Comparison of ENCODE assay signal across 33 cellular contexts in the genomic region with DNA sequence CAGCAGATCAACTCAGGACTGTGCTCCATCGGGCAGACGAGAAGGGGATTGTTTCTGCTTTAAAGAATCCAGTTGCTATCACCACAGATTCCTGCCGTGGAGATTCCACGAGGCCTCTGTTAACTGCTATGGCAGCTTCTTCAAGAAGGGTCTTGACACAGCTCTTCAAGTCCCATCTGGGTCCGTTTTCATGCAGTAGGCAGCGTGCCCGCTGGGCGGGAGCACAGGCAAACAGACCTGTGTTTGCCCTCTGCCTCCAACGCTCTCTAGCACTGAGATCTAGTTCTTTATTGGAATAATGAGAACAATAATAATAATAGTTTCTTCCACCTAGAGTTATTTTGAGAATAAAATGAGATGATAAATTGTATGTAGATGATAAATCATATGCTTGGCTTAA.
"Had no signal": no experiment of that assay in that cellular context is flagged by ENCODE, and none has a peak within 500 bp of the region (broad histone marks: within the 10 kb centered on the region; RNA-seq: fewer than 3 reads in every experiment).

No MANE protein-coding gene starts in this region.

- H3K9me3 ChIP-seq: adrenal gland, body of pancreas, breast epithelium had no signal

- H3K4me1 ChIP-seq: adrenal gland, body of pancreas, breast epithelium had no signal

- H3K4me3 ChIP-seq: adrenal gland, body of pancreas, breast epithelium had no signal

- H3K36me3 ChIP-seq: adrenal gland, brain microvascular endothelial cell, breast epithelium, WERI-Rb-1 had no signal

- H3K27ac ChIP-seq: adrenal gland, body of pancreas, brain microvascular endothelial cell, breast epithelium, WERI-Rb-1 had no signal

- H3K27me3 ChIP-seq: adrenal gland, body of pancreas, brain microvascular endothelial cell had no signal

- DNase-seq: activated CD4-positive, alpha-beta memory T cell treated with anti-CD3 and anti-CD28 coated beads, Interleukin-2, amount 10 ng/mL, durations not matched to agents 7 days and 5 days; activated CD4-positive, alpha-beta T cell treated with anti-CD3 and anti-CD28 coated beads for 1 hour; activated CD4-positive, alpha-beta T cell treated with anti-CD3 and anti-CD28 coated beads for 36 hours; activated CD4-positive, alpha-beta T cell treated with anti-CD3 and anti-CD28 coated beads for 48 hours; activated CD4-positive, alpha-beta T cell treated with anti-CD3 and anti-CD28 coated beads, Interleukin-2, amount 10 ng/mL, durations not matched to agents 7 days and 5 days; activated CD4-positive, alpha-beta T cell treated with anti-CD3 and anti-CD28 coated beads, Interleukin-2, amount 50 U/mL, for 48 hours; activated CD4-positive, CD25-positive, alpha-beta regulatory T cell; activated CD8-positive, alpha-beta memory T cell treated with anti-CD3 and anti-CD28 coated beads for 24 hours; activated CD8-positive, alpha-beta memory T cell treated with anti-CD3 and anti-CD28 coated beads, Interleukin-2, amount 10 ng/mL, durations not matched to agents 7 days and 5 days; activated CD8-positive, alpha-beta memory T cell treated with anti-CD3 and anti-CD28 coated beads, Interleukin-2, amount 50 U/mL, for 48 hours; activated CD8-positive, alpha-beta T cell treated with anti-CD3 and anti-CD28 coated beads, Interleukin-2, amount 10 ng/mL, durations not matched to agents 7 days and 5 days; activated effector memory CD4-positive, alpha-beta T cell treated with Interleukin-2 at 50 U/mL for 16 hours; activated gamma-delta T cell treated with Interleukin-2 at 50 U/mL for 16 hours; activated naive CD4-positive, alpha-beta T cell; activated naive CD4-positive, alpha-beta T cell treated with anti-CD3 and anti-CD28 coated beads for 36 hours; activated naive CD4-positive, alpha-beta T cell treated with anti-CD3 and anti-CD28 coated beads, Interleukin-2, amount 50 U/mL, for 16 hours; activated naive CD8-positive, alpha-beta T cell treated with anti-CD3 and anti-CD28 coated beads for 36 hours; activated T-cell treated with anti-CD3 and anti-CD28 coated beads, Interleukin-2, amount 50 U/mL, for 24 hours; activated T-cell treated with anti-CD3 and anti-CD28 coated beads, Interleukin-2, amount 50 U/mL, for 48 hours; adrenal gland; amniotic stem cell; aorta; body of pancreas; brain microvascular endothelial cell; central memory CD4-positive, alpha-beta T cell; T-helper 1 cell; T-helper 2 cell; T-helper 9 cell; WERI-Rb-1 had no signal

- ATAC-seq: activated CD4-positive, alpha-beta T cell treated with anti-CD3 and anti-CD28 coated beads for 36 hours; activated CD4-positive, CD25-positive, alpha-beta regulatory T cell treated with anti-CD3 and anti-CD28 coated beads, Interleukin-2, amount 50 U/mL, for 24 hours; activated CD8-positive, alpha-beta memory T cell treated with anti-CD3 and anti-CD28 coated beads, Interleukin-2, amount 10 ng/mL, durations not matched to agents 7 days and 5 days; activated CD8-positive, alpha-beta T cell treated with anti-CD3 and anti-CD28 coated beads, Interleukin-2, amount 10 ng/mL, durations not matched to agents 7 days and 5 days; activated naive CD4-positive, alpha-beta T cell treated with anti-CD3 and anti-CD28 coated beads, Interleukin-2, amount 50 U/mL, for 72 hours; body of pancreas; WTC11 had no signal
